In genomic region chr1:201982923-201983805, GRCh38 we compare ENCODE assay signal across 8 cellular contexts. TPM values are rescaled to one million over a fixed set of nuclear protein-coding genes. Genes with fewer than 3 reads are reported as not detected.
DNase-seq lines count a peak whose midpoint lies in the region; ATAC-seq lines count a peak whose summit lies in the region.

No MANE protein-coding gene starts in this region.

- peak; percentile 89 for DNase-seq in AG08396 (ENCODE audit: low spot score)
- peak; percentile 83 for DNase-seq in NCI-H226
- peak; percentile 29 for DNase-seq in activated CD4-positive, alpha-beta T cell treated with anti-CD3 and anti-CD28 coated beads for 1 hour
- DNase-seq in left colon, result peak; percentile 79 to 81
- DNase-seq in stimulated activated CD4-positive, alpha-beta T cell treated with anti-CD3 and anti-CD28 coated beads, Interleukin-2, amount 100 ng/mL, for 24 hours, result peak; percentile 46 to 65

- H3K27ac ChIP-seq in cingulate gyrus (ENCODE audit: low read depth, low read length), result peak overlapping the region; percentile 72

- intact Hi-C loops in left colon (cut with DNase I, micrococcal nuclease), result no loop called here

- ATAC-seq in GM18520 (IDR thresholded peaks at IDR 0.05; ENCODE audit: unreplicated experiment) (peak; percentile 36), HG03064 (IDR thresholded peaks at IDR 0.05; ENCODE audit: low read depth, unreplicated experiment) (peak; percentile 62), left colon (peak; percentile 86)

RNA-seq across cellular contexts. Expression of gene RNPEP, which starts 0.7 kb away (rescaled TPM):
- 100 to 1,000 TPM; 124 to 139 TPM for total RNA-seq in left colon

RNA-seq across cellular contexts. Expression of gene ELF3, which starts 27.2 kb away (rescaled TPM):
- total RNA-seq in left colon, result 1,000 to 10,000 TPM; 1,089 to 1,608 TPM

RNA-seq across cellular contexts. Expression of gene TIMM17A, which starts 27.9 kb away (rescaled TPM):
- 10 to 100 TPM; 53.1 to 60.1 TPM for total RNA-seq in left colon

RNA-seq across cellular contexts. Expression of gene LMOD1, which starts 36.8 kb away (rescaled TPM):
- total RNA-seq in left colon, result 10 to 100 TPM in 1 of 2 donors, 1 to 10 TPM in 1; 9.4 to 58.4 TPM

Comparison
In these comparisons a context has a peak if more than half of its experiments do, and no peak if none do; other contexts are left out.
1. Peak in every context shown above with its lines: DNase-seq, ATAC-seq and H3K27ac ChIP-seq.
2. DNase-seq: peak in every context shown above with its lines; median percentile 89 in AG08396; 83 in NCI-H226; 80 in left colon; 56 in stimulated activated CD4-positive, alpha-beta T cell treated with anti-CD3 and anti-CD28 coated beads, Interleukin-2, amount 100 ng/mL, for 24 hours; 29 in activated CD4-positive, alpha-beta T cell treated with anti-CD3 and anti-CD28 coated beads for 1 hour.
3. ATAC-seq: peak in every context shown above with its lines; median percentile 86 in left colon; 62 in HG03064; 36 in GM18520.